ENCODE assay signal across 13 cellular contexts in the genomic region with DNA sequence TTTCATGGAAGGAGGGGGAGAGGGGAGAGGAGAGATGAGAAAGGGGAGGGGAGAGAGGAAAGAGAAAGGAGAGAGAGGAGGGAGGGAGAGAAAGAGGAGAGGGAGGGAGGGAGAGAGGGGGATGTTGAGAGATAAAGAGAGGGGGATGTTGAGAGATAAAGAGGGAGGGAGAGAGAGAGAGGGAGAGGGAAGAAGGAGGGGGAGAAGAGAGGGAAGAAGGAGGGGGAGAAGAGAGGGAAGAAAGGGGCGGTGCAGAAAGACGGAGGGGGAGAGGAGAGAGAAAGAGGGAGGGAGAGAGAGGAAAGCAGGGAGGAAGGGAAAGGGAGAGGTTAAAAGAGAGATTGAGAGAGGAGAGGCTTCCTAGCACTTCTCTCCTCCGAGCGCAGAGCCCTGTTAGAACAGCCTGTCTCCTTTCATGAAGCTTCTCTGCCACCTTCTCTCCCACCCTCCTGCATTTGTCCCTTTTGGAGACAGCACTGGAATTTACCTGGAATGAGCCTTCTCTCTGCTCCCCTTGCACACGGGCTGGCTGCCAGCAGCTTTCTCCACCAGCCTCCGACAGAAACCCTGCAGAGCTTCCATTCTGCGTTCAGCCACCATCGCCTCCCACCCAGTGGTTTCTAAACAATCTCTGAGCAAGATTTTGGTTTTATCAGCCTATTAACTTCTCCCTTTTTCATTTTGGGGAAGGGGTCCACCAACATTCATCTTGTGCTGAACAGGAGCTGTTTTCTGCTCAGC.
A peak's percentile ranks its signal among the peaks of the same experiment; 100 is the strongest.
DNase-seq lines count a peak whose midpoint lies in the region; ATAC-seq, FAIRE-seq and TF ChIP-seq lines count a peak whose summit lies in the region.
"Had no signal": no experiment of that assay in that cellular context is flagged by ENCODE, and none has a peak within 500 bp of the region (broad histone marks: within the 10 kb centered on the region; RNA-seq: fewer than 3 reads in every experiment).

No MANE protein-coding gene starts in this region.

- no peak for TF ChIP-seq POLR2A in A549 (IDR thresholded peaks at IDR 0.05; ENCODE audit: low read length)

- no peaks in the 10 kb centered on the region for H3K4me1 ChIP-seq in A549
- peaks cover 59% of the 10 kb centered on the region for H3K4me1 ChIP-seq in CD8-positive, alpha-beta memory T cell (ENCODE audit: insufficient read depth, low read length)

- no peak for ATAC-seq in A549
- ATAC-seq in GM19328 (IDR thresholded peaks at IDR 0.05; ENCODE audit: unreplicated experiment), result no peak
- ATAC-seq in GM19455 (IDR thresholded peaks at IDR 0.05; ENCODE audit: unreplicated experiment), result no peak
- ATAC-seq: sciatic nerve had no signal

- DNase-seq in A549 (ENCODE audit: low read depth in 1 of 2, low spot score in 1 of 2), result no peak
- peak in 4 of 5 donors; percentile 17 to 60 (median 35) for DNase-seq in CD8-positive, alpha-beta memory T cell
- DNase-seq in activated CD4-positive, alpha-beta memory T cell treated with anti-CD3 and anti-CD28 coated beads, Interleukin-2, amount 10 ng/mL, durations not matched to agents 7 days and 5 days, result peak; percentile 57
- DNase-seq in immature natural killer cell, result peak in 2 of 3 donors; percentile 58 to 64
- DNase-seq in ureter (ENCODE audit: low spot score), result no peak
- DNase-seq in D721Med (ENCODE audit: insufficient read length, low spot score), result no peak
- DNase-seq: dorsolateral prefrontal cortex; kidney; stimulated activated CD4-positive, alpha-beta T cell treated with anti-CD3 and anti-CD28 coated beads, Interleukin-4, amount 100 ng/mL, for 4 hours; stomach had no signal

- peaks cover 2 to 38% (median 11%) of the 10 kb centered on the region in 3 donors for H3K36me3 Mint-ChIP-seq in CD8-positive, alpha-beta memory T cell
- peaks cover 71% of the 10 kb centered on the region for H3K36me3 Mint-ChIP-seq in activated CD4-positive, alpha-beta memory T cell treated with anti-CD3 and anti-CD28 coated beads, Interleukin-2, amount 10 ng/mL, durations not matched to agents 7 days and 5 days (ENCODE audit: low read depth)
- peaks cover 11 to 30% (median 15%) of the 10 kb centered on the region in 3 donors for H3K36me3 Mint-ChIP-seq in immature natural killer cell

- H3K4me1 Mint-ChIP-seq in CD8-positive, alpha-beta memory T cell, result peaks cover 28 to 86% (median 83%) of the 10 kb centered on the region in 3 donors
- H3K4me1 Mint-ChIP-seq in activated CD4-positive, alpha-beta memory T cell treated with anti-CD3 and anti-CD28 coated beads, Interleukin-2, amount 10 ng/mL, durations not matched to agents 7 days and 5 days, result peaks cover 87% of the 10 kb centered on the region
- peaks cover 89 to 90% of the 10 kb centered on the region in 2 donors for H3K4me1 Mint-ChIP-seq in immature natural killer cell

- no peaks in the 10 kb centered on the region for H3K36me3 ChIP-seq in CD8-positive, alpha-beta memory T cell (ENCODE audit: insufficient read depth, low read length)
- H3K36me3 ChIP-seq: stomach had no signal

- POLR2A ChIA-PET in A549 (lab: Yijun Ruan, JAX), result no interaction called here
- POLR2A ChIA-PET in CD8-positive, alpha-beta memory T cell (lab: Charles Lee), result interaction anchor here (0.6 to 1.0 kb wide), 2 partner anchors 15 to 25 kb away, joined by 3 to 7 read pairs; no protein-coding TSS in a partner anchor
- POLR2A ChIA-PET in activated CD4-positive, alpha-beta memory T cell treated with anti-CD3 and anti-CD28 coated beads, Interleukin-2, amount 10 ng/mL, durations not matched to agents 7 days and 5 days (lab: Charles Lee), result interaction anchor here (1.1 to 8.2 kb wide), 5 partner anchors 11 to 52 kb away, joined by 3 to 78 read pairs (median 10); no protein-coding TSS in a partner anchor

- no peaks in the 10 kb centered on the region for H3K27me3 ChIP-seq in CD8-positive, alpha-beta memory T cell (ENCODE audit: insufficient read depth, low read length, poor library complexity, severe bottlenecking)

- FAIRE-seq in A549 (lab: Jason Lieb, UNC) (no peak), D721Med (lab: Jason Lieb, UNC) (no peak)
- FAIRE-seq: kidney had no signal

- no peak for TF ChIP-seq RAD21 in A549 (conservative IDR thresholded peaks at IDR 0.05 in 1 of 2, IDR thresholded peaks at IDR 0.05 in 1 of 2)

- 6% methylated on average over 8 of the region's 8 CpGs for WGBS in A549 (ENCODE audit: missing lambda C conversion rate)

- H3K27me3 Mint-ChIP-seq in CD8-positive, alpha-beta memory T cell, result peaks cover 0 to 3% of the 10 kb centered on the region in 2 donors
- peaks cover 3% of the 10 kb centered on the region for H3K27me3 Mint-ChIP-seq in activated CD4-positive, alpha-beta memory T cell treated with anti-CD3 and anti-CD28 coated beads, Interleukin-2, amount 10 ng/mL, durations not matched to agents 7 days and 5 days
- H3K27me3 Mint-ChIP-seq in immature natural killer cell (ENCODE audit: low read depth in 3 of 3), result peaks cover 4 to 23% (median 14%) of the 10 kb centered on the region in 3 donors

- no peak for TF ChIP-seq EP300 in A549 (IDR thresholded peaks at IDR 0.05)

- peaks cover 13% of the 10 kb centered on the region; the same call in 2 of the 3 replicates for H3K9me3 ChIP-seq in A549
- H3K9me3 ChIP-seq in CD8-positive, alpha-beta memory T cell (ENCODE audit: low read length), result peaks cover 3% of the 10 kb centered on the region

- TF ChIP-seq CTCF in A549 (IDR thresholded peaks at IDR 0.05) (no peak), D721Med (IDR thresholded peaks at IDR 0.05; ENCODE audit: insufficient read depth, missing control alignments) (no peak)

- H3K27ac ChIP-seq in A549, result no peak overlapping the region
- H3K27ac ChIP-seq in CD8-positive, alpha-beta memory T cell (ENCODE audit: low read depth, low read length), result peak overlapping the region; percentile 36
- H3K27ac ChIP-seq: dorsolateral prefrontal cortex, stomach had no signal

- peaks cover 0 to 19% (median 7%) of the 10 kb centered on the region in 5 donors for H3K9me3 Mint-ChIP-seq in CD8-positive, alpha-beta memory T cell
- peaks cover 39% of the 10 kb centered on the region for H3K9me3 Mint-ChIP-seq in activated CD4-positive, alpha-beta memory T cell treated with anti-CD3 and anti-CD28 coated beads, Interleukin-2, amount 10 ng/mL, durations not matched to agents 7 days and 5 days
- peaks cover 0 to 10% (median 5%) of the 10 kb centered on the region in 6 donors for H3K9me3 Mint-ChIP-seq in immature natural killer cell

- peak overlapping the region in 6 of 7 donors; percentile 91 to 99 (median 94) for H3K4me3 Mint-ChIP-seq in CD8-positive, alpha-beta memory T cell
- peak overlapping the region; percentile 90 for H3K4me3 Mint-ChIP-seq in activated CD4-positive, alpha-beta memory T cell treated with anti-CD3 and anti-CD28 coated beads, Interleukin-2, amount 10 ng/mL, durations not matched to agents 7 days and 5 days
- peak overlapping the region; percentile 29 to 100 (median 97) for H3K4me3 Mint-ChIP-seq in immature natural killer cell

- H3K4me3 ChIP-seq in A549, result no peak overlapping the region
- H3K4me3 ChIP-seq in CD8-positive, alpha-beta memory T cell (ENCODE audit: low read length), result peak overlapping the region; percentile 49

- H3K4me2 ChIP-seq in A549, result 0 out of 3 replicates have a peak overlapping the region, but pooled peaks have one; percentile 28

- CTCF ChIA-PET in A549 (lab: Yijun Ruan, JAX), result interaction anchor here (1.0 kb wide), 1 partner anchor 12 kb away, joined by 5 read pairs; no protein-coding TSS in a partner anchor
- CTCF ChIA-PET in CD8-positive, alpha-beta memory T cell (lab: Charles Lee), result interaction anchor here (0.8 to 1.4 kb wide), 3 partner anchors 20 to 52 kb away, joined by 3 to 4 read pairs (median 4); no protein-coding TSS in a partner anchor
- CTCF ChIA-PET in activated CD4-positive, alpha-beta memory T cell treated with anti-CD3 and anti-CD28 coated beads, Interleukin-2, amount 10 ng/mL, durations not matched to agents 7 days and 5 days (lab: Charles Lee), result interaction anchor here (0.6 to 1.5 kb wide), 10 partner anchors 8 to 258 kb away, joined by 3 to 5 read pairs (median 4); partner anchors contain the start of gene CARD11

- H3K27ac Mint-ChIP-seq in CD8-positive, alpha-beta memory T cell, result peak overlapping the region in 7 of 8 donors; percentile 87 to 98 (median 94)
- H3K27ac Mint-ChIP-seq in activated CD4-positive, alpha-beta memory T cell treated with anti-CD3 and anti-CD28 coated beads, Interleukin-2, amount 10 ng/mL, durations not matched to agents 7 days and 5 days, result peak overlapping the region; percentile 94
- H3K27ac Mint-ChIP-seq in immature natural killer cell, result peak overlapping the region; percentile 84 to 99 (median 98)

TF ChIP-seq in A549, 52 proteins besides CTCF, POLR2A, EP300 and RAD21:
- TF ChIP-seq HMGXB4 (CRISPR knock-in tag; IDR thresholded peaks at IDR 0.05; ENCODE audit: borderline replicate concordance) (no peak), RARB (CRISPR knock-in tag; IDR thresholded peaks at IDR 0.05) (no peak), ESRRA (IDR thresholded peaks at IDR 0.05; ENCODE audit: borderline replicate concordance, low read length) (no peak), ZSCAN20 (CRISPR knock-in tag; IDR thresholded peaks at IDR 0.05) (no peak), EHMT2 (IDR thresholded peaks at IDR 0.05; ENCODE audit: low read depth) (no peak), POLR2AphosphoS2 (conservative IDR thresholded peaks at IDR 0.05; ENCODE audit: low read length) (no peak)
- TF ChIP-seq, protein P1, sequence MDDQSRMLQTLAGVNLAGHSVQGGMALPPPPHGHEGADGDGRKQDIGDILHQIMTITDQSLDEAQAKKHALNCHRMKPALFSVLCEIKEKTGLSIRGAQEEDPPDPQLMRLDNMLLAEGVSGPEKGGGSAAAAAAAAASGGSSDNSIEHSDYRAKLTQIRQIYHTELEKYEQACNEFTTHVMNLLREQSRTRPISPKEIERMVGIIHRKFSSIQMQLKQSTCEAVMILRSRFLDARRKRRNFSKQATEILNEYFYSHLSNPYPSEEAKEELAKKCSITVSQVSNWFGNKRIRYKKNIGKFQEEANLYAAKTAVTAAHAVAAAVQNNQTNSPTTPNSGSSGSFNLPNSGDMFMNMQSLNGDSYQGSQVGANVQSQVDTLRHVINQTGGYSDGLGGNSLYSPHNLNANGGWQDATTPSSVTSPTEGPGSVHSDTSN (IDR thresholded peaks at IDR 0.05), result no peak
TF ChIP-seq in A549: peak in this region for 0.

Comparison
In these comparisons a context has a peak if more than half of its experiments do, and no peak if none do; other contexts are left out.
1. DNase-seq: peak in CD8-positive, alpha-beta memory T cell (4 of 5), activated CD4-positive, alpha-beta memory T cell treated with anti-CD3 and anti-CD28 coated beads, Interleukin-2, amount 10 ng/mL, durations not matched to agents 7 days and 5 days (single experiment) and immature natural killer cell (2 of 3); none in A549 (0 of 2), ureter (single experiment) and D721Med (single experiment).
2. Peak in every context shown above with its lines, with median percentiles within 50 percentile points of each other: H3K27ac Mint-ChIP-seq and H3K4me3 Mint-ChIP-seq.